Comparison of ENCODE assay signal across 18 cellular contexts in genomic region chr7:9939171-9939570, GRCh38.
"Had no signal": no experiment of that assay in that cellular context is flagged by ENCODE, and none has a peak within 500 bp of the region (broad histone marks: within the 10 kb centered on the region; RNA-seq: fewer than 3 reads in every experiment).

No MANE protein-coding gene starts in this region.

- DNase-seq: activated CD4-positive, alpha-beta T cell treated with anti-CD3 and anti-CD28 coated beads, Interleukin-2, amount 10 ng/mL, durations not matched to agents 7 days and 5 days; activated CD4-positive, CD25-positive, alpha-beta regulatory T cell; activated CD8-positive, alpha-beta memory T cell treated with anti-CD3 and anti-CD28 coated beads for 24 hours; activated naive CD4-positive, alpha-beta T cell treated with anti-CD3 and anti-CD28 coated beads, Interleukin-2, amount 10 ng/mL, durations not matched to agents 7 days and 5 days; body of pancreas; central memory CD4-positive, alpha-beta T cell; cortex of kidney; effector CD8-positive, alpha-beta T cell; hippocampal formation; mammary epithelial cell; mucosa of descending colon; naive thymus-derived CD8-positive, alpha-beta T cell; occipital lobe; right lobe of liver; stimulated activated naive CD8-positive, alpha-beta T cell treated with anti-CD3 and anti-CD28 coated beads, Interleukin-15, Interleukin-2, amounts not matched to agents 100 U/mL and 50 U/mL, for 24 hours; upper lobe of left lung had no signal

- H3K4me3 Mint-ChIP-seq: activated CD4-positive, alpha-beta T cell treated with anti-CD3 and anti-CD28 coated beads, Interleukin-2, amount 10 ng/mL, durations not matched to agents 7 days and 5 days; activated naive CD4-positive, alpha-beta T cell treated with anti-CD3 and anti-CD28 coated beads, Interleukin-2, amount 10 ng/mL, durations not matched to agents 7 days and 5 days; naive thymus-derived CD8-positive, alpha-beta T cell had no signal

- H3K27me3 Mint-ChIP-seq: activated CD4-positive, alpha-beta T cell treated with anti-CD3 and anti-CD28 coated beads, Interleukin-2, amount 10 ng/mL, durations not matched to agents 7 days and 5 days; activated naive CD4-positive, alpha-beta T cell treated with anti-CD3 and anti-CD28 coated beads, Interleukin-2, amount 10 ng/mL, durations not matched to agents 7 days and 5 days; naive thymus-derived CD8-positive, alpha-beta T cell had no signal

- H3K36me3 Mint-ChIP-seq: activated naive CD4-positive, alpha-beta T cell treated with anti-CD3 and anti-CD28 coated beads, Interleukin-2, amount 10 ng/mL, durations not matched to agents 7 days and 5 days; naive thymus-derived CD8-positive, alpha-beta T cell had no signal

- H3K9me3 ChIP-seq: body of pancreas, prostate gland, right lobe of liver, suprapubic skin, upper lobe of left lung had no signal

- H3K27ac Mint-ChIP-seq: activated CD4-positive, alpha-beta T cell treated with anti-CD3 and anti-CD28 coated beads, Interleukin-2, amount 10 ng/mL, durations not matched to agents 7 days and 5 days; activated naive CD4-positive, alpha-beta T cell treated with anti-CD3 and anti-CD28 coated beads, Interleukin-2, amount 10 ng/mL, durations not matched to agents 7 days and 5 days; naive thymus-derived CD8-positive, alpha-beta T cell had no signal

- H3K4me3 ChIP-seq: body of pancreas, mucosa of descending colon, prostate gland, right lobe of liver, suprapubic skin, upper lobe of left lung had no signal

- ATAC-seq: body of pancreas; mucosa of descending colon; naive thymus-derived CD8-positive, alpha-beta T cell; stimulated activated naive CD8-positive, alpha-beta T cell treated with anti-CD3 and anti-CD28 coated beads, Interleukin-15, Interleukin-2, amounts not matched to agents 100 U/mL and 50 U/mL, for 24 hours had no signal

- H3K36me3 ChIP-seq: prostate gland, right lobe of liver, suprapubic skin, upper lobe of left lung had no signal

- H3K27me3 ChIP-seq: body of pancreas, right lobe of liver, suprapubic skin, upper lobe of left lung had no signal

- H3K4me1 Mint-ChIP-seq: activated CD4-positive, alpha-beta T cell treated with anti-CD3 and anti-CD28 coated beads, Interleukin-2, amount 10 ng/mL, durations not matched to agents 7 days and 5 days; activated naive CD4-positive, alpha-beta T cell treated with anti-CD3 and anti-CD28 coated beads, Interleukin-2, amount 10 ng/mL, durations not matched to agents 7 days and 5 days; naive thymus-derived CD8-positive, alpha-beta T cell had no signal

- H3K4me1 ChIP-seq: body of pancreas, prostate gland, right lobe of liver, suprapubic skin had no signal

- H3K27ac ChIP-seq: body of pancreas, prostate gland, right lobe of liver, suprapubic skin, upper lobe of left lung had no signal

- H3K9me3 Mint-ChIP-seq: activated CD4-positive, alpha-beta T cell treated with anti-CD3 and anti-CD28 coated beads, Interleukin-2, amount 10 ng/mL, durations not matched to agents 7 days and 5 days; activated naive CD4-positive, alpha-beta T cell treated with anti-CD3 and anti-CD28 coated beads, Interleukin-2, amount 10 ng/mL, durations not matched to agents 7 days and 5 days; naive thymus-derived CD8-positive, alpha-beta T cell had no signal
